8 cellular contexts compared by ENCODE assay signal in genomic region chr13:40666905-40667621, GRCh38. TPM values are rescaled to one million over a fixed set of nuclear protein-coding genes. Genes with fewer than 3 reads are reported as not detected.
DNase-seq lines count a peak whose midpoint lies in the region; ATAC-seq and TF ChIP-seq lines count a peak whose summit lies in the region.

No MANE protein-coding gene starts in this region.

- no peak for TF ChIP-seq CTCF in AG09309 (IDR thresholded peaks at IDR 0.05; ENCODE audit: control insufficient read depth, insufficient read depth, low read depth, low read length, missing control alignments)

- H3K4me1 ChIP-seq in muscle layer of colon (ENCODE audit: insufficient read depth, low read length) = peaks cover 21% of the 10 kb centered on the region

- H3K9ac ChIP-seq in muscle layer of colon (ENCODE audit: low read length) = peak overlapping the region; percentile 49

- peak; percentile 11 for ATAC-seq in GM18511 (IDR thresholded peaks at IDR 0.05; ENCODE audit: unreplicated experiment)

- H3K9me3 ChIP-seq in muscle layer of colon (ENCODE audit: low read length) = no peaks in the 10 kb centered on the region

- DNase-seq in AG09309 (ENCODE audit: low read depth) (no peak), HuH-7.5 (ENCODE audit: low spot score) (peak; percentile 81), epithelial cell of prostate (ENCODE audit: low read depth, low spot score) (no peak), ureter (ENCODE audit: low spot score) (peak; percentile 52), NCI-H774 (lab: John Stamatoyannopoulos, UW) (no peak)
- peak; percentile 47 for DNase-seq in activated CD4-positive, CD25-positive, alpha-beta regulatory T cell treated with anti-CD3 and anti-CD28 coated beads, Interleukin-2, amount 50 U/mL, for 72 hours

- H3K27ac ChIP-seq in epithelial cell of prostate (peak overlapping the region; percentile 82), muscle layer of colon (ENCODE audit: low read depth, low read length) (peak overlapping the region; percentile 85)

- H3K4me3 ChIP-seq in AG09309 (ENCODE audit: control insufficient read depth, low read depth, low read length) (peak overlapping the region; percentile 51), muscle layer of colon (ENCODE audit: low read depth in 1 of 2, low read length in 2 of 2) (peak overlapping the region; percentile 68 to 79)

- no peaks in the 10 kb centered on the region for H3K36me3 ChIP-seq in muscle layer of colon (ENCODE audit: insufficient read depth, low read length)

- H3K27me3 ChIP-seq in muscle layer of colon (ENCODE audit: control insufficient read depth in 1 of 2, insufficient read depth in 2 of 2, low read length in 2 of 2) = no peaks in the 10 kb centered on the region

RNA-seq across cellular contexts. Expression of gene FOXO1, which starts 0.6 kb away (rescaled TPM):
- 31.4 TPM for total RNA-seq in ureter

Comparison
In these comparisons a context has a peak if more than half of its experiments do, and no peak if none do; other contexts are left out.
1. DNase-seq: peak in HuH-7.5 (single experiment), activated CD4-positive, CD25-positive, alpha-beta regulatory T cell treated with anti-CD3 and anti-CD28 coated beads, Interleukin-2, amount 50 U/mL, for 72 hours (single experiment) and ureter (single experiment); none in AG09309 (single experiment), epithelial cell of prostate (single experiment) and NCI-H774 (single experiment).